15 cellular contexts compared by ENCODE assay signal in genomic region chr1:183589384-183589783, GRCh38. TPM values are rescaled to one million over a fixed set of nuclear protein-coding genes. Genes with fewer than 3 reads are reported as not detected.
DNase-seq lines count a peak whose midpoint lies in the region; ATAC-seq and TF ChIP-seq lines count a peak whose summit lies in the region.
"Had no signal": no experiment of that assay in that cellular context is flagged by ENCODE, and none has a peak within 500 bp of the region (broad histone marks: within the 10 kb centered on the region; RNA-seq: fewer than 3 reads in every experiment).

No MANE protein-coding gene starts in this region.

- peak overlapping the region; percentile 62 for H3K4me3 Mint-ChIP-seq in activated CD4-positive, alpha-beta T cell treated with anti-CD3 and anti-CD28 coated beads for 36 hours
- no peak overlapping the region for H3K4me3 Mint-ChIP-seq in central memory CD8-positive, alpha-beta T cell

- H3K9ac ChIP-seq in Karpas-422 (ENCODE audit: low read length) (no peak overlapping the region), smooth muscle cell (ENCODE audit: low read depth) (no peak overlapping the region)

- no peaks in the 10 kb centered on the region for H3K36me3 Mint-ChIP-seq in activated CD4-positive, alpha-beta T cell treated with anti-CD3 and anti-CD28 coated beads for 36 hours (ENCODE audit: low read depth)
- H3K36me3 Mint-ChIP-seq in central memory CD8-positive, alpha-beta T cell (ENCODE audit: insufficient read depth): peaks cover 4% of the 10 kb centered on the region

- H3K4me1 Mint-ChIP-seq in activated CD4-positive, alpha-beta T cell treated with anti-CD3 and anti-CD28 coated beads for 36 hours: peaks cover 49% of the 10 kb centered on the region
- peaks cover 19% of the 10 kb centered on the region for H3K4me1 Mint-ChIP-seq in central memory CD8-positive, alpha-beta T cell

- TF ChIP-seq CTCF in spleen (IDR thresholded peaks at IDR 0.05 in 8 of 11, conservative IDR thresholded peaks at IDR 0.05 in 3 of 11) (no peak), smooth muscle cell (IDR thresholded peaks at IDR 0.05; ENCODE audit: borderline replicate concordance, insufficient read depth, poor library complexity, severe bottlenecking) (no peak)

- 69 to 86% (median 79%) methylated on average over 5 of the region's 5 CpGs for WGBS in spleen, 5 donors
- WGBS in smooth muscle cell (ENCODE audit: low lambda C conversion rate): 94% methylated on average over 5 of the region's 5 CpGs

- H3K79me2 ChIP-seq in Karpas-422 (ENCODE audit: low read length) (no peaks in the 10 kb centered on the region), smooth muscle cell (ENCODE audit: low read depth) (no peaks in the 10 kb centered on the region)

- H3K36me3 ChIP-seq in Karpas-422 (ENCODE audit: insufficient read depth, low read length) (no peaks in the 10 kb centered on the region), spleen (peaks cover 0 to 27% (median 0%) of the 10 kb centered on the region in 6 donors), smooth muscle cell (ENCODE audit: low read depth) (no peaks in the 10 kb centered on the region)
- H3K36me3 ChIP-seq: gastrocnemius medialis, SJCRH30 had no signal

- no peak for DNase-seq in activated CD4-positive, alpha-beta T cell treated with anti-CD3 and anti-CD28 coated beads for 36 hours
- DNase-seq in activated CD4-positive, alpha-beta T cell treated with anti-CD3 and anti-CD28 coated beads for 1 hour: no peak
- DNase-seq in Karpas-422: no peak
- no peak for DNase-seq in central memory CD8-positive, alpha-beta T cell (ENCODE audit: low spot score in 2 of 2)
- DNase-seq in spleen: no peak
- DNase-seq in smooth muscle cell (lab: John Stamatoyannopoulos, UW; ENCODE audit: unreplicated experiment): no peak
- DNase-seq in NAMALWA (ENCODE audit: low spot score): no peak
- DNase-seq: 8988T; activated T-cell treated with anti-CD3 and anti-CD28 coated beads, Interleukin-2, amount 50 U/mL, for 48 hours; gastrocnemius medialis; naive thymus-derived CD8-positive, alpha-beta T cell; NCI-H1436 treated with DMSO at 0.1 percent for 48 hours; SJCRH30; testis had no signal

- H3K27me3 ChIP-seq in Karpas-422 (ENCODE audit: low read length) (no peaks in the 10 kb centered on the region), spleen (replicated peaks in 1 of 7) (no peaks in the 10 kb centered on the region), smooth muscle cell (ENCODE audit: low read depth) (no peaks in the 10 kb centered on the region)
- H3K27me3 ChIP-seq: gastrocnemius medialis, SJCRH30, testis had no signal

- peak overlapping the region; percentile 70 for H3K4me2 ChIP-seq in Karpas-422 (ENCODE audit: low read depth, low read length, poor library complexity, severe bottlenecking)
- no peak overlapping the region for H3K4me2 ChIP-seq in smooth muscle cell

- H4K20me1 ChIP-seq in Karpas-422 (ENCODE audit: insufficient read depth, low read depth, low read length) (no peaks in the 10 kb centered on the region), smooth muscle cell (ENCODE audit: low read depth) (no peaks in the 10 kb centered on the region)

- H3K9me3 Mint-ChIP-seq in activated CD4-positive, alpha-beta T cell treated with anti-CD3 and anti-CD28 coated beads for 36 hours (ENCODE audit: low read depth): no peaks in the 10 kb centered on the region
- H3K9me3 Mint-ChIP-seq in central memory CD8-positive, alpha-beta T cell: no peaks in the 10 kb centered on the region
- H3K9me3 Mint-ChIP-seq: naive thymus-derived CD8-positive, alpha-beta T cell had no signal

- intact Hi-C loops in activated CD4-positive, alpha-beta T cell treated with anti-CD3 and anti-CD28 coated beads for 36 hours (cut with DNase I, micrococcal nuclease): loop anchor here in 1 of 2 experiments (1.0 kb wide), 1 partner anchor 15 kb away; no protein-coding TSS in a partner anchor
- intact Hi-C loops in spleen (cut with DNase I; ENCODE audit: low total_unique reads): no loop called here

- peak overlapping the region; percentile 89 for H3K27ac Mint-ChIP-seq in activated CD4-positive, alpha-beta T cell treated with anti-CD3 and anti-CD28 coated beads for 36 hours
- H3K27ac Mint-ChIP-seq in central memory CD8-positive, alpha-beta T cell (ENCODE audit: low read depth): peak overlapping the region; percentile 29

- H3K9me3 ChIP-seq in Karpas-422 (ENCODE audit: low read length) (no peaks in the 10 kb centered on the region), spleen (no peaks in the 10 kb centered on the region), smooth muscle cell (replicated peaks; ENCODE audit: low read depth) (no peaks in the 10 kb centered on the region)
- H3K9me3 ChIP-seq: gastrocnemius medialis, SJCRH30, testis had no signal

- no peaks in the 10 kb centered on the region for H3K9me2 ChIP-seq in Karpas-422 (replicated peaks; ENCODE audit: insufficient read depth, low read length)

- CTCF ChIA-PET in activated CD4-positive, alpha-beta T cell treated with anti-CD3 and anti-CD28 coated beads for 36 hours (lab: Charles Lee): interaction anchor here (0.9 to 2.4 kb wide), 3 partner anchors 10 to 96 kb away, joined by 4 to 15 read pairs (median 4); no protein-coding TSS in a partner anchor

- no peak overlapping the region for H3K27ac ChIP-seq in Karpas-422 (ENCODE audit: low read length)
- H3K27ac ChIP-seq in spleen: peak overlapping the region; percentile 72 to 98 (median 90)
- H3K27ac ChIP-seq in smooth muscle cell (ENCODE audit: low read depth): no peak overlapping the region
- H3K27ac ChIP-seq: SJCRH30, testis had no signal

- no peak for TF ChIP-seq POLR2A in spleen (IDR thresholded peaks at IDR 0.05)

- H3K4me3 ChIP-seq in Karpas-422 (ENCODE audit: low read length) (peak overlapping the region; percentile 53; the same call in 1 of the 2 replicates), spleen (peak overlapping the region; percentile 8 to 67 (median 30)), smooth muscle cell (no peak overlapping the region)
- H3K4me3 ChIP-seq: SJCRH30, testis had no signal

- no peak for ATAC-seq in activated CD4-positive, alpha-beta T cell treated with anti-CD3 and anti-CD28 coated beads for 36 hours
- no peak for ATAC-seq in central memory CD8-positive, alpha-beta T cell (replicated peaks; ENCODE audit: extremely low read depth, poor library complexity, severe bottlenecking)
- no peak for ATAC-seq in HG02763 (IDR thresholded peaks at IDR 0.05; ENCODE audit: unreplicated experiment)
- ATAC-seq: gastrocnemius medialis; naive thymus-derived CD8-positive, alpha-beta T cell had no signal

- H3K4me1 ChIP-seq in Karpas-422 (ENCODE audit: low read length) (peaks cover 56% of the 10 kb centered on the region), spleen (peaks cover 2 to 88% (median 50%) of the 10 kb centered on the region in 6 donors), smooth muscle cell (ENCODE audit: low read depth) (no peaks in the 10 kb centered on the region)
- H3K4me1 ChIP-seq: gastrocnemius medialis, SJCRH30, testis had no signal

- H3K27me3 Mint-ChIP-seq in activated CD4-positive, alpha-beta T cell treated with anti-CD3 and anti-CD28 coated beads for 36 hours: no peaks in the 10 kb centered on the region
- H3K27me3 Mint-ChIP-seq in central memory CD8-positive, alpha-beta T cell: no peaks in the 10 kb centered on the region

- H2AFZ ChIP-seq in Karpas-422 (ENCODE audit: low read length): 0 out of 2 replicates have a peak overlapping the region, but pooled peaks have one; percentile 93
- H2AFZ ChIP-seq in smooth muscle cell (ENCODE audit: low read depth): no peak overlapping the region

- H3F3A ChIP-seq in smooth muscle cell (ENCODE audit: low read depth): no peaks in the 10 kb centered on the region

- POLR2A ChIA-PET in activated CD4-positive, alpha-beta T cell treated with anti-CD3 and anti-CD28 coated beads for 36 hours (lab: Charles Lee): interaction anchor here (1.2 kb wide), 1 partner anchor 9 kb away, joined by 4 read pairs; no protein-coding TSS in a partner anchor

RNA-seq across cellular contexts. Expression of gene NCF2, which starts 0.9 kb away (rescaled TPM):
- total RNA-seq in activated CD4-positive, alpha-beta T cell treated with anti-CD3 and anti-CD28 coated beads for 36 hours: 1 to 10 TPM; 8.7 to 9.0 TPM
- 7.0 and 13.5 TPM in 2 replicates for total RNA-seq in Karpas-422 (2014; rRNA removed; shearing (Covaris generic); ENCODE audit: low replicate concordance)
- total RNA-seq in spleen: 100 to 1,000 TPM in 5 of 7 donors, 10 to 100 TPM in 2; 62.2 to 232 (median 114) TPM
- 10 to 100 TPM; 14.9 to 34.7 (median 20.5) TPM for polyA plus RNA-seq in spleen
- 1.7 and 2.4 TPM in 2 replicates for total RNA-seq in smooth muscle cell
- 0.65 and 0.78 TPM in 2 replicates for polyA plus RNA-seq in smooth muscle cell

RNA-seq across cellular contexts. Expression of gene ARPC5, which starts 46.2 kb away (rescaled TPM):
- 100 to 1,000 TPM; 115 to 165 TPM for total RNA-seq in activated CD4-positive, alpha-beta T cell treated with anti-CD3 and anti-CD28 coated beads for 36 hours
- total RNA-seq in Karpas-422 (2014; rRNA removed; shearing (Covaris generic); ENCODE audit: low replicate concordance): 93.3 and 238 TPM in 2 replicates
- total RNA-seq in spleen (100 to 1,000 TPM; 141 to 221 (median 171) TPM), smooth muscle cell (188 and 195 TPM in 2 replicates)
- polyA plus RNA-seq in spleen (100 to 1,000 TPM; 122 to 208 (median 190) TPM), smooth muscle cell (196 and 205 TPM in 2 replicates)

Comparison
In these comparisons a context has a peak if more than half of its experiments do, and no peak if none do; other contexts are left out.
1. H3K27ac ChIP-seq: peak in spleen (8 of 8); none in Karpas-422 (single experiment) and smooth muscle cell (single experiment).